Comparison of ENCODE assay signal across 8 cellular contexts in genomic region chr20:13221673-13222318, GRCh38. TPM values are rescaled to one million over a fixed set of nuclear protein-coding genes. Genes with fewer than 3 reads are reported as not detected.
DNase-seq lines count a peak whose midpoint lies in the region; ATAC-seq, FAIRE-seq and TF ChIP-seq lines count a peak whose summit lies in the region.

No MANE protein-coding gene starts in this region.

- peaks cover 7 to 31% (median 16%) of the 10 kb centered on the region in 4 donors for H3K4me1 Mint-ChIP-seq in CD4-positive, alpha-beta memory T cell

- peak overlapping the region; percentile 71 to 93 (median 89) for H3K27ac Mint-ChIP-seq in CD4-positive, alpha-beta memory T cell

- DNase-seq in CD4-positive, alpha-beta memory T cell, result peak; percentile 73 to 80 (median 78)
- DNase-seq in RWPE2 (ENCODE audit: low spot score), result peak; percentile 61
- peak; percentile 77 for DNase-seq in activated naive CD4-positive, alpha-beta T cell treated with anti-CD3 and anti-CD28 coated beads, Interleukin-2, amount 50 U/mL, for 16 hours
- DNase-seq in Right ventricle myocardium superior, result peak; percentile 65
- DNase-seq in posterior cingulate gyrus, result peak in 8 of 10 donors; percentile 25 to 91 (median 48)
- peak; percentile 82 for DNase-seq in urothelium cell line (ENCODE audit: low spot score)

- H3K27me3 Mint-ChIP-seq in CD4-positive, alpha-beta memory T cell, result peaks cover 6 to 20% of the 10 kb centered on the region in 2 donors

- H3K4me1 ChIP-seq in CD4-positive, alpha-beta memory T cell (ENCODE audit: insufficient read depth, low read length), result peaks cover 20% of the 10 kb centered on the region
- no peaks in the 10 kb centered on the region for H3K4me1 ChIP-seq in RWPE2 (ENCODE audit: insufficient read depth, poor library complexity, severe bottlenecking)

- CTCF ChIA-PET in CD4-positive, alpha-beta memory T cell (lab: Charles Lee; ENCODE audit: partially characterized antibody), result interaction anchor here (1.2 to 1.9 kb wide), 2 partner anchors 45 to 81 kb away, joined by 5 to 6 read pairs; no protein-coding TSS in a partner anchor

- peak overlapping the region; percentile 52 to 60 for H3K4me3 ChIP-seq in CD4-positive, alpha-beta memory T cell (ENCODE audit: low read length in 2 of 2)
- H3K4me3 ChIP-seq in RWPE2 (ENCODE audit: severe bottlenecking), result peak overlapping the region; percentile 72

- H3K36me3 Mint-ChIP-seq in CD4-positive, alpha-beta memory T cell, result peaks cover 0 to 3% of the 10 kb centered on the region in 2 donors

- no peaks in the 10 kb centered on the region for H3K36me3 ChIP-seq in CD4-positive, alpha-beta memory T cell (ENCODE audit: insufficient read depth, low read length)
- no peaks in the 10 kb centered on the region for H3K36me3 ChIP-seq in RWPE2 (ENCODE audit: low read depth)

- ATAC-seq in GM19397 (IDR thresholded peaks at IDR 0.05; ENCODE audit: unreplicated experiment) (peak; percentile 87), HG03520 (IDR thresholded peaks at IDR 0.05; ENCODE audit: unreplicated experiment) (peak; percentile 88), RWPE2 (ENCODE audit: low read depth) (peak; percentile 81), Right ventricle myocardium superior (ENCODE audit: poor library complexity) (peak; percentile 79)

- no peak for TF ChIP-seq CTCF in RWPE2 (IDR thresholded peaks at IDR 0.05; ENCODE audit: poor library complexity, severe bottlenecking)

- peak overlapping the region; percentile 85 to 95 (median 88) for H3K4me3 Mint-ChIP-seq in CD4-positive, alpha-beta memory T cell

- no peaks in the 10 kb centered on the region for H3K9me3 ChIP-seq in CD4-positive, alpha-beta memory T cell (ENCODE audit: control insufficient read depth in 1 of 2, low read length in 2 of 2)
- H3K9me3 ChIP-seq in RWPE2 (ENCODE audit: severe bottlenecking), result peaks cover 4% of the 10 kb centered on the region

- no peak for FAIRE-seq in urothelium cell line (lab: Jason Lieb, UNC)

- H3K27ac ChIP-seq in CD4-positive, alpha-beta memory T cell (ENCODE audit: low read depth, low read length), result peak overlapping the region; percentile 43
- no peak overlapping the region for H3K27ac ChIP-seq in RWPE2 (ENCODE audit: poor library complexity, severe bottlenecking)

- POLR2A ChIA-PET in CD4-positive, alpha-beta memory T cell (lab: Charles Lee; ENCODE audit: partially characterized antibody), result interaction anchor here (1.0 to 4.9 kb wide), 10 partner anchors 8 to 41 kb away, joined by 3 to 56 read pairs (median 4); no protein-coding TSS in a partner anchor

- intact Hi-C loops in CD4-positive, alpha-beta memory T cell (cut with micrococcal nuclease), result loop anchor here (1.0 to 10.0 kb wide), 4 partner anchors 10 to 563 kb away; partner anchors contain the start of genes ESF1 and NDUFAF5
- intact Hi-C loops in Right ventricle myocardium superior (cut with DNase I), result no loop called here
- intact Hi-C loops in posterior cingulate gyrus (cut with DNase I), result no loop called here

- H3K27me3 ChIP-seq in CD4-positive, alpha-beta memory T cell (ENCODE audit: insufficient read depth, low read length), result peaks cover 12% of the 10 kb centered on the region
- peaks cover 49% of the 10 kb centered on the region for H3K27me3 ChIP-seq in RWPE2 (ENCODE audit: insufficient read depth, poor library complexity, severe bottlenecking)

- peaks cover 0 to 6% (median 0%) of the 10 kb centered on the region in 8 donors for H3K9me3 Mint-ChIP-seq in CD4-positive, alpha-beta memory T cell

RNA-seq across cellular contexts. Expression of gene ISM1, which starts 0.7 kb away (rescaled TPM):
- 1 to 10 TPM; 3.7 to 4.3 TPM for total RNA-seq in CD4-positive, alpha-beta memory T cell
- 1 to 10 TPM; 2.5 to 7.7 TPM for polyA plus RNA-seq in CD4-positive, alpha-beta memory T cell
- total RNA-seq in Right ventricle myocardium superior, result 1.5 TPM
